Comparison of ENCODE assay signal across 11 cellular contexts in genomic region chr1:218496561-218496960, GRCh38.
DNase-seq lines count a peak whose midpoint lies in the region; ATAC-seq, FAIRE-seq and TF ChIP-seq lines count a peak whose summit lies in the region.
"Had no signal": no experiment of that assay in that cellular context is flagged by ENCODE, and none has a peak within 500 bp of the region (broad histone marks: within the 10 kb centered on the region; RNA-seq: fewer than 3 reads in every experiment).

No MANE protein-coding gene starts in this region.

- BruUV-seq in Caco-2 (replicated peaks; lab: Mats Ljungman, UMichigan) = no TSS peak

- no peak for TF ChIP-seq RAD21 in H1 (IDR thresholded peaks at IDR 0.05 in 1 of 2, conservative IDR thresholded peaks at IDR 0.05 in 1 of 2; ENCODE audit: low read depth in 2 of 2, low read length in 2 of 2)

- no peak overlapping the region for H3K4me2 ChIP-seq in H1 (ENCODE audit: insufficient read depth in 1 of 2, low read depth in 2 of 2, low read length in 2 of 2)

- intact Hi-C loops in Caco-2 (cut with micrococcal nuclease; ENCODE audit: unreplicated experiment) = loop anchor here (1.0 kb wide), 1 partner anchor 31 kb away; no protein-coding TSS in a partner anchor

- H2AFZ ChIP-seq in H1 (ENCODE audit: low read length) = 0 out of 2 replicates have a peak overlapping the region, but pooled peaks have one; percentile 26

- TF ChIP-seq POLR2A in H1 (IDR thresholded peaks at IDR 0.05; ENCODE audit: control extremely low read depth in 1 of 2, low read depth in 2 of 2, low read length in 2 of 2) = no peak

- H3K27me3 ChIP-seq in Caco-2 (replicated peaks; ENCODE audit: control insufficient read depth, insufficient read depth, low read length) (no peaks in the 10 kb centered on the region), H1 (replicated peaks in 1 of 4; ENCODE audit: control insufficient read depth in 3 of 4, extremely low read depth in 1 of 4, insufficient read depth in 3 of 4, low read length in 3 of 4) (no peaks in the 10 kb centered on the region), right atrium auricular region (no peaks in the 10 kb centered on the region)

- no peaks in the 10 kb centered on the region for H3K36me3 Mint-ChIP-seq in Caco-2 (ENCODE audit: insufficient read depth, unreplicated experiment)
- H3K36me3 Mint-ChIP-seq in activated naive CD8-positive, alpha-beta T cell treated with anti-CD3 and anti-CD28 coated beads, Interleukin-2, amount 50 U/mL, for 24 hours (ENCODE audit: low read depth) = no peaks in the 10 kb centered on the region
- H3K36me3 Mint-ChIP-seq: mesothelial cell of epicardium had no signal

- no peak overlapping the region for H2BK20ac ChIP-seq in H1 (ENCODE audit: low read length)

- H3K4me1 Mint-ChIP-seq in Caco-2 (ENCODE audit: low read depth, unreplicated experiment) = peaks cover 34% of the 10 kb centered on the region
- H3K4me1 Mint-ChIP-seq in activated naive CD8-positive, alpha-beta T cell treated with anti-CD3 and anti-CD28 coated beads, Interleukin-2, amount 50 U/mL, for 24 hours = peaks cover 8% of the 10 kb centered on the region

- H4K5ac ChIP-seq in H1 (ENCODE audit: insufficient read length, low read depth, low read length) = no peak overlapping the region

- no peaks in the 10 kb centered on the region for H3K23me2 ChIP-seq in H1 (ENCODE audit: low read depth, low read length)

- H2AK5ac ChIP-seq in H1 (ENCODE audit: low read depth, low read length) = no peak overlapping the region

- ATAC-seq in activated naive CD8-positive, alpha-beta T cell treated with anti-CD3 and anti-CD28 coated beads, Interleukin-2, amount 50 U/mL, for 24 hours = no peak
- no peak for ATAC-seq in GM21576 (IDR thresholded peaks at IDR 0.05; ENCODE audit: unreplicated experiment)

- TF ChIP-seq CTCF in Caco-2 (IDR thresholded peaks at IDR 0.05; ENCODE audit: insufficient read depth in 1 of 2, low read depth in 1 of 2, low read length in 1 of 2, severe bottlenecking in 1 of 2, unreplicated experiment in 1 of 2) (no peak), H1 (IDR thresholded peaks at IDR 0.05; ENCODE audit: control extremely low read depth in 1 of 3, insufficient read depth in 1 of 3, low read depth in 1 of 3, low read length in 3 of 3) (no peak), right atrium auricular region (IDR thresholded peaks at IDR 0.05) (no peak)

- H3K9me3 ChIP-seq in Caco-2 = no peaks in the 10 kb centered on the region
- H3K9me3 ChIP-seq in H1 (ENCODE audit: insufficient read depth in 2 of 2, low read depth in 1 of 2, low read length in 1 of 2) = no peaks in the 10 kb centered on the region
- H3K9me3 ChIP-seq in right atrium auricular region = no peaks in the 10 kb centered on the region

- no peak overlapping the region for H2BK15ac ChIP-seq in H1 (ENCODE audit: low read length)

- peaks cover 23% of the 10 kb centered on the region for H3K9me3 Mint-ChIP-seq in Caco-2 (ENCODE audit: unreplicated experiment)
- H3K9me3 Mint-ChIP-seq in activated naive CD8-positive, alpha-beta T cell treated with anti-CD3 and anti-CD28 coated beads, Interleukin-2, amount 50 U/mL, for 24 hours = no peaks in the 10 kb centered on the region

- CTCF ChIA-PET in Caco-2 (lab: Charles Lee) (no interaction called here), H1 (lab: Charles Lee; ENCODE audit: partially characterized antibody) (no interaction called here)

- POLR2A ChIA-PET in Caco-2 (lab: Charles Lee) = no interaction called here
- POLR2A ChIA-PET in H1 (lab: Charles Lee; ENCODE audit: partially characterized antibody) = no interaction called here

- no peak overlapping the region for H2BK5ac ChIP-seq in H1 (ENCODE audit: low read depth, low read length)

- no peak overlapping the region for H3K4ac ChIP-seq in H1 (replicated peaks; ENCODE audit: insufficient read length, low read depth, low read length)

- DNase-seq in Caco-2 (peak; percentile 46 to 57), NCI-H226 (peak; percentile 94), H1 (ENCODE audit: low read depth in 1 of 2, low spot score in 2 of 2) (no peak), myocyte (ENCODE audit: low read depth) (peak; percentile 93), right atrium auricular region (ENCODE audit: low spot score) (no peak)
- no peak for DNase-seq in activated naive CD8-positive, alpha-beta T cell treated with anti-CD3 and anti-CD28 coated beads, Interleukin-2, amount 50 U/mL, for 24 hours
- no peak for DNase-seq in stimulated activated CD4-positive, alpha-beta T cell treated with anti-CD3 and anti-CD28 coated beads, Interleukin-15, amount 100 ng/mL, for 24 hours
- DNase-seq: activated effector memory CD4-positive, alpha-beta T cell treated with Interleukin-2 at 50 U/mL for 16 hours; NCI-H748 treated with DMSO at 0.1 percent for 48 hours had no signal

- H3K56ac ChIP-seq in H1 (replicated peaks; ENCODE audit: insufficient read length, low read depth, low read length) = no peak overlapping the region

- no peak overlapping the region for H3K4me3 Mint-ChIP-seq in Caco-2 (ENCODE audit: unreplicated experiment)
- H3K4me3 Mint-ChIP-seq in activated naive CD8-positive, alpha-beta T cell treated with anti-CD3 and anti-CD28 coated beads, Interleukin-2, amount 50 U/mL, for 24 hours = no peak overlapping the region
- H3K4me3 Mint-ChIP-seq: mesothelial cell of epicardium had no signal

- H3K4me1 ChIP-seq in Caco-2 (peaks cover 47% of the 10 kb centered on the region), H1 (replicated peaks in 1 of 4; ENCODE audit: control insufficient read depth in 3 of 4, insufficient read depth in 4 of 4, low read length in 3 of 4) (peaks cover 0 to 9% (median 5%) of the 10 kb centered on the region in 4 experiments; a peak in 6 of 7 replicates), right atrium auricular region (peaks cover 0 to 9% of the 10 kb centered on the region in 2 donors)

- H3K27ac ChIP-seq in H1 (ENCODE audit: low read depth, low read length) (no peak overlapping the region), right atrium auricular region (no peak overlapping the region)

- no peak overlapping the region for H3K23ac ChIP-seq in H1 (ENCODE audit: insufficient read length)

- H3K18ac ChIP-seq in H1 (ENCODE audit: extremely low read depth, low read length) = no peak overlapping the region

- H3K4me3 ChIP-seq in Caco-2 (ENCODE audit: low read depth, low read length) (no peak overlapping the region), H1 (ENCODE audit: extremely low read depth in 1 of 4, insufficient read depth in 2 of 4, low read depth in 3 of 4, low read length in 4 of 4) (no peak overlapping the region), right atrium auricular region (no peak overlapping the region)

- no CpG with 5 or more reads among the region's 2 CpGs for WGBS in H1 (ENCODE audit: extremely low coverage in 1 of 2, insufficient coverage in 1 of 2, insufficient read length in 1 of 2, insufficient replicate concordance in 2 of 2, low coverage in 1 of 2, low lambda C conversion rate in 2 of 2, missing lambda C conversion rate in 1 of 2), 2 experiments

- H3K36me3 ChIP-seq in Caco-2 (ENCODE audit: control insufficient read depth, insufficient read depth, low read length) = no peaks in the 10 kb centered on the region
- no peaks in the 10 kb centered on the region for H3K36me3 ChIP-seq in H1 (ENCODE audit: control insufficient read depth in 2 of 4, insufficient read depth in 4 of 4, low read length in 3 of 4)
- H3K36me3 ChIP-seq in right atrium auricular region = no peaks in the 10 kb centered on the region

- H3K79me2 ChIP-seq in H1 (ENCODE audit: control insufficient read depth in 1 of 2, insufficient read depth in 2 of 2, low read length in 2 of 2) = no peaks in the 10 kb centered on the region

- peak overlapping the region; percentile 59 for H3K27ac Mint-ChIP-seq in Caco-2 (ENCODE audit: unreplicated experiment)
- H3K27ac Mint-ChIP-seq in activated naive CD8-positive, alpha-beta T cell treated with anti-CD3 and anti-CD28 coated beads, Interleukin-2, amount 50 U/mL, for 24 hours = no peak overlapping the region
- H3K27ac Mint-ChIP-seq: mesothelial cell of epicardium had no signal

- no peaks in the 10 kb centered on the region for H3K79me1 ChIP-seq in H1 (ENCODE audit: low read depth, low read length)

- no peak overlapping the region for H3K9ac ChIP-seq in H1 (replicated peaks in 1 of 4; ENCODE audit: extremely low read depth in 1 of 4, low read depth in 3 of 4, low read length in 3 of 4)

- no peaks in the 10 kb centered on the region for H3K27me3 Mint-ChIP-seq in Caco-2 (ENCODE audit: insufficient read depth, unreplicated experiment)
- H3K27me3 Mint-ChIP-seq in activated naive CD8-positive, alpha-beta T cell treated with anti-CD3 and anti-CD28 coated beads, Interleukin-2, amount 50 U/mL, for 24 hours = peaks cover 7% of the 10 kb centered on the region

- no peak overlapping the region for H2BK12ac ChIP-seq in H1 (ENCODE audit: low read depth, low read length)

- H4K8ac ChIP-seq in H1 (ENCODE audit: extremely low read depth, insufficient read depth, low read length) = no peak overlapping the region

- no peak overlapping the region for H2BK120ac ChIP-seq in H1 (replicated peaks; ENCODE audit: low read depth, low read length)

- H3K14ac ChIP-seq in H1 (ENCODE audit: insufficient read length) = no peak overlapping the region

- peak overlapping the region; percentile 1 for H4K91ac ChIP-seq in H1 (replicated peaks; ENCODE audit: insufficient read length, low read length)

- H4K20me1 ChIP-seq in H1 (replicated peaks in 1 of 2; ENCODE audit: control insufficient read depth in 1 of 2, insufficient read depth in 2 of 2, low read length in 2 of 2) = no peaks in the 10 kb centered on the region

- no peak for FAIRE-seq in H1 (lab: Jason Lieb, UNC)

- TF ChIP-seq EP300 in H1 (IDR thresholded peaks at IDR 0.05; ENCODE audit: borderline replicate concordance in 1 of 2, low read depth in 2 of 2, low read length in 2 of 2) = no peak

TF ChIP-seq in H1, 55 proteins besides CTCF, POLR2A, EP300 and RAD21:
- no peak for TF ChIP-seq NANOG (IDR thresholded peaks at IDR 0.05; ENCODE audit: insufficient read depth, low read depth, low read length, poor library complexity, severe bottlenecking)
- TF ChIP-seq JUND (IDR thresholded peaks at IDR 0.05; ENCODE audit: low read length) = 0 out of 2 replicates have a peak, but pooled peaks have one; percentile 7
- no peak for TF ChIP-seq CREB1 (IDR thresholded peaks at IDR 0.05)
- TF ChIP-seq BACH1 (IDR thresholded peaks at IDR 0.05; ENCODE audit: low read length) = no peak

Comparison
In these comparisons a context has a peak if more than half of its experiments do, and no peak if none do; other contexts are left out.
1. DNase-seq: peak in Caco-2 (2 of 2), NCI-H226 (single experiment) and myocyte (single experiment); none in H1 (0 of 2), activated naive CD8-positive, alpha-beta T cell treated with anti-CD3 and anti-CD28 coated beads, Interleukin-2, amount 50 U/mL, for 24 hours (single experiment), right atrium auricular region (single experiment) and stimulated activated CD4-positive, alpha-beta T cell treated with anti-CD3 and anti-CD28 coated beads, Interleukin-15, amount 100 ng/mL, for 24 hours (single experiment).